ENCODE assay signal across 19 cellular contexts in the genomic region with DNA sequence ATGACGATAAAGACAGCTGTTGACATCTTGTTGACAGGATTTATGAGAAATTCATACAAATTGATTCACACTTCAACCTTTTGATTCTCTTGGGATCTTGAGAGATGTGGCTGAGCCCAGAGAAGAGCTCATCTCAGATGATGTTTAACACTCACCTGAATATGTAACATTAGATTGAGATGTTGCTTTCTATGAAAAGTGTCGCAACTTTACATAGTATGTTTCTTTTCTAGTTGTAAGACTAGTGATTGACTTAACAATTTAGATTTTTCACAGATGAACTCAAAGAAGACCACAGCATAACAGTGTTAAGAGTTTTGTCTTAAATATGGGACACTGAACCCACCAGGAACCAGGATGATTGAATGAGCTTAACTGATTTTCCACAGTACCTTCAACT. TPM values are rescaled to one million over a fixed set of nuclear protein-coding genes. Genes with fewer than 3 reads are reported as not detected.
DNase-seq lines count a peak whose midpoint lies in the region; ATAC-seq and TF ChIP-seq lines count a peak whose summit lies in the region.
"Had no signal": no experiment of that assay in that cellular context is flagged by ENCODE, and none has a peak within 500 bp of the region (broad histone marks: within the 10 kb centered on the region; RNA-seq: fewer than 3 reads in every experiment).

No MANE protein-coding gene starts in this region.

- H3K27me3 Mint-ChIP-seq in activated naive CD8-positive, alpha-beta T cell, result no peaks in the 10 kb centered on the region
- peaks cover 13% of the 10 kb centered on the region for H3K27me3 Mint-ChIP-seq in activated naive CD8-positive, alpha-beta T cell treated with anti-CD3 and anti-CD28 coated beads for 36 hours
- no peaks in the 10 kb centered on the region for H3K27me3 Mint-ChIP-seq in activated T-helper 17 cell treated with anti-CD3 and anti-CD28 coated beads, Interleukin-2, amount 50 U/mL, for 72 hours
- no peaks in the 10 kb centered on the region for H3K27me3 Mint-ChIP-seq in natural killer cell treated with Interleukin-12 subunit alpha and Interleukin-12 subunit beta and Interleukin-15 and Interleukin-18, amount 100 ng/mL, for 72 hours

- peak overlapping the region in 1 of 2 experiments; percentile 54; a peak in 2 of 4 replicates for H3K4me3 ChIP-seq in DND-41 (ENCODE audit: low read depth in 1 of 2, low read length in 2 of 2)
- H3K4me3 ChIP-seq: body of pancreas, thoracic aorta had no signal

- H2AFZ ChIP-seq in DND-41 (ENCODE audit: low read depth, low read length), result peak overlapping the region; percentile 79; the same call in 1 of the 2 replicates

- no peaks in the 10 kb centered on the region for H3K36me3 ChIP-seq in DND-41 (ENCODE audit: insufficient read depth, low read length)
- H3K36me3 ChIP-seq: thoracic aorta had no signal

- peak overlapping the region; percentile 88 for H3K27ac ChIP-seq in DND-41 (ENCODE audit: low read length)
- H3K27ac ChIP-seq: body of pancreas, thoracic aorta had no signal

- H3K36me3 Mint-ChIP-seq in activated naive CD8-positive, alpha-beta T cell, result no peaks in the 10 kb centered on the region
- H3K36me3 Mint-ChIP-seq in activated naive CD8-positive, alpha-beta T cell treated with anti-CD3 and anti-CD28 coated beads for 36 hours, result no peaks in the 10 kb centered on the region
- H3K36me3 Mint-ChIP-seq in activated T-helper 17 cell treated with anti-CD3 and anti-CD28 coated beads, Interleukin-2, amount 50 U/mL, for 72 hours (ENCODE audit: low read depth), result no peaks in the 10 kb centered on the region
- H3K36me3 Mint-ChIP-seq in natural killer cell treated with Interleukin-12 subunit alpha and Interleukin-12 subunit beta and Interleukin-15 and Interleukin-18, amount 100 ng/mL, for 72 hours, result no peaks in the 10 kb centered on the region
- H3K36me3 Mint-ChIP-seq: CD14-positive monocyte had no signal

- no peak for DNase-seq in activated naive CD8-positive, alpha-beta T cell treated with anti-CD3 and anti-CD28 coated beads for 36 hours
- DNase-seq in DND-41, result no peak
- DNase-seq in natural killer cell treated with Interleukin-12 subunit alpha and Interleukin-12 subunit beta and Interleukin-15 and Interleukin-18, amount 100 ng/mL, for 72 hours (ENCODE audit: low spot score), result no peak
- DNase-seq in SHP77 (lab: John Stamatoyannopoulos, UW), result no peak
- DNase-seq in stimulated activated naive CD4-positive, alpha-beta T cell treated with Interleukin-2 at 50 U/mL for 16 hours (lab: John Stamatoyannopoulos, UW), result no peak
- DNase-seq: activated B cell treated with CpG ODN at 0.5 μM for 24 hours, body of pancreas, DMS 273 treated with DMSO at 0.1 percent for 48 hours, hypothalamus, NCI-H1092, NCI-H187 treated with DMSO at 0.1 percent for 48 hours, NCI-H2171 treated with DMSO at 0.1 percent for 48 hours, NCI-H524 treated with DMSO at 0.1 percent for 48 hours, PC-3 had no signal

- H3K4me3 Mint-ChIP-seq in activated naive CD8-positive, alpha-beta T cell, result peak overlapping the region; percentile 87
- H3K4me3 Mint-ChIP-seq in activated naive CD8-positive, alpha-beta T cell treated with anti-CD3 and anti-CD28 coated beads for 36 hours, result no peak overlapping the region
- peak overlapping the region; percentile 81 for H3K4me3 Mint-ChIP-seq in activated T-helper 17 cell treated with anti-CD3 and anti-CD28 coated beads, Interleukin-2, amount 50 U/mL, for 72 hours
- H3K4me3 Mint-ChIP-seq in natural killer cell treated with Interleukin-12 subunit alpha and Interleukin-12 subunit beta and Interleukin-15 and Interleukin-18, amount 100 ng/mL, for 72 hours, result peak overlapping the region; percentile 73

- H3K9me3 Mint-ChIP-seq in activated naive CD8-positive, alpha-beta T cell (ENCODE audit: low read depth), result no peaks in the 10 kb centered on the region
- H3K9me3 Mint-ChIP-seq in activated naive CD8-positive, alpha-beta T cell treated with anti-CD3 and anti-CD28 coated beads for 36 hours, result no peaks in the 10 kb centered on the region
- no peaks in the 10 kb centered on the region for H3K9me3 Mint-ChIP-seq in activated T-helper 17 cell treated with anti-CD3 and anti-CD28 coated beads, Interleukin-2, amount 50 U/mL, for 72 hours
- no peaks in the 10 kb centered on the region for H3K9me3 Mint-ChIP-seq in natural killer cell treated with Interleukin-12 subunit alpha and Interleukin-12 subunit beta and Interleukin-15 and Interleukin-18, amount 100 ng/mL, for 72 hours
- H3K9me3 Mint-ChIP-seq: activated B cell treated with CpG ODN at 0.5 μM for 24 hours had no signal

- H3K27me3 ChIP-seq in DND-41 (ENCODE audit: insufficient read depth, low read length, poor library complexity), result no peaks in the 10 kb centered on the region
- H3K27me3 ChIP-seq: body of pancreas had no signal

- no peak for TF ChIP-seq CTCF in DND-41 (IDR thresholded peaks at IDR 0.05; ENCODE audit: borderline replicate concordance, extremely low read depth, low read length, poor library complexity, severe bottlenecking)

- no peak overlapping the region for H3K27ac Mint-ChIP-seq in activated naive CD8-positive, alpha-beta T cell
- H3K27ac Mint-ChIP-seq in activated naive CD8-positive, alpha-beta T cell treated with anti-CD3 and anti-CD28 coated beads for 36 hours, result no peak overlapping the region
- H3K27ac Mint-ChIP-seq in activated T-helper 17 cell treated with anti-CD3 and anti-CD28 coated beads, Interleukin-2, amount 50 U/mL, for 72 hours, result peak overlapping the region; percentile 53
- peak overlapping the region; percentile 18 to 48 for H3K27ac Mint-ChIP-seq in natural killer cell treated with Interleukin-12 subunit alpha and Interleukin-12 subunit beta and Interleukin-15 and Interleukin-18, amount 100 ng/mL, for 72 hours
- H3K27ac Mint-ChIP-seq: activated B cell treated with CpG ODN at 0.5 μM for 24 hours, CD14-positive monocyte, progenitor cell of endocrine pancreas had no signal

- peak overlapping the region; percentile 70 for H3K4me2 ChIP-seq in DND-41 (ENCODE audit: insufficient read depth, low read length)

- peaks cover 41% of the 10 kb centered on the region for H3K4me1 ChIP-seq in DND-41 (ENCODE audit: insufficient read depth, low read length)

- H3K4me1 Mint-ChIP-seq in activated naive CD8-positive, alpha-beta T cell (ENCODE audit: low read depth), result peaks cover 62% of the 10 kb centered on the region
- peaks cover 37% of the 10 kb centered on the region for H3K4me1 Mint-ChIP-seq in activated naive CD8-positive, alpha-beta T cell treated with anti-CD3 and anti-CD28 coated beads for 36 hours
- H3K4me1 Mint-ChIP-seq in activated T-helper 17 cell treated with anti-CD3 and anti-CD28 coated beads, Interleukin-2, amount 50 U/mL, for 72 hours, result peaks cover 32% of the 10 kb centered on the region
- H3K4me1 Mint-ChIP-seq in natural killer cell treated with Interleukin-12 subunit alpha and Interleukin-12 subunit beta and Interleukin-15 and Interleukin-18, amount 100 ng/mL, for 72 hours (ENCODE audit: low read depth in 2 of 2), result peaks cover 49 to 54% of the 10 kb centered on the region in 2 donors

- peak overlapping the region; percentile 50 for H3K9ac ChIP-seq in DND-41 (ENCODE audit: low read depth, low read length)

- no peaks in the 10 kb centered on the region for H3K79me2 ChIP-seq in DND-41 (ENCODE audit: insufficient read depth, low read length)

- no peaks in the 10 kb centered on the region for H3K9me3 ChIP-seq in DND-41 (ENCODE audit: insufficient read depth, low read length, severe bottlenecking)
- H3K9me3 ChIP-seq: body of pancreas, thoracic aorta had no signal

- no peak for ATAC-seq in DND-41 (ENCODE audit: insufficient read depth, low read depth)
- no peak for ATAC-seq in activated T-helper 17 cell treated with anti-CD3 and anti-CD28 coated beads, Interleukin-2, amount 50 U/mL, for 72 hours (replicated peaks)
- no peak for ATAC-seq in natural killer cell treated with Interleukin-12 subunit alpha and Interleukin-12 subunit beta and Interleukin-15 and Interleukin-18, amount 100 ng/mL, for 72 hours
- ATAC-seq: body of pancreas, PC-3 had no signal

- no peaks in the 10 kb centered on the region for H4K20me1 ChIP-seq in DND-41 (ENCODE audit: insufficient read depth, low read length)

RNA-seq across cellular contexts. Expression of a gene that starts 40.6 kb away (rescaled TPM):
- total RNA-seq in activated naive CD8-positive, alpha-beta T cell treated with anti-CD3 and anti-CD28 coated beads for 36 hours, result 1 to 10 TPM; 3.6 to 3.9 TPM
- total RNA-seq in activated T-helper 17 cell treated with anti-CD3 and anti-CD28 coated beads, Interleukin-2, amount 50 U/mL, for 72 hours, result 1 to 10 TPM; 3.8 to 6.4 TPM
- total RNA-seq in natural killer cell treated with Interleukin-12 subunit alpha and Interleukin-12 subunit beta and Interleukin-15 and Interleukin-18, amount 100 ng/mL, for 72 hours, result 10 to 100 TPM; 20.2 to 46.6 TPM
- total RNA-seq: progenitor cell of endocrine pancreas had no signal

RNA-seq across cellular contexts. Expression of a gene that starts 53.0 kb away (rescaled TPM):
- total RNA-seq in activated naive CD8-positive, alpha-beta T cell treated with anti-CD3 and anti-CD28 coated beads for 36 hours, result 10 to 100 TPM; 16.9 to 17.2 TPM
- 1 to 10 TPM; 4.0 to 5.2 TPM for total RNA-seq in activated T-helper 17 cell treated with anti-CD3 and anti-CD28 coated beads, Interleukin-2, amount 50 U/mL, for 72 hours
- total RNA-seq in natural killer cell treated with Interleukin-12 subunit alpha and Interleukin-12 subunit beta and Interleukin-15 and Interleukin-18, amount 100 ng/mL, for 72 hours, result 10 to 100 TPM; 10.1 to 10.8 TPM
- total RNA-seq: progenitor cell of endocrine pancreas had no signal

Comparison
In these comparisons a context has a peak if more than half of its experiments do, and no peak if none do; other contexts are left out.
1. H3K27ac Mint-ChIP-seq: peak in activated T-helper 17 cell treated with anti-CD3 and anti-CD28 coated beads, Interleukin-2, amount 50 U/mL, for 72 hours (single experiment) and natural killer cell treated with Interleukin-12 subunit alpha and Interleukin-12 subunit beta and Interleukin-15 and Interleukin-18, amount 100 ng/mL, for 72 hours (2 of 2); none in activated naive CD8-positive, alpha-beta T cell (single experiment) and activated naive CD8-positive, alpha-beta T cell treated with anti-CD3 and anti-CD28 coated beads for 36 hours (single experiment).